In genomic region chr3:58209933-58210332, GRCh38 we compare ENCODE assay signal across 16 cellular contexts. TPM values are rescaled to one million over a fixed set of nuclear protein-coding genes. Genes with fewer than 3 reads are reported as not detected.
DNase-seq lines count a peak whose midpoint lies in the region; ATAC-seq and TF ChIP-seq lines count a peak whose summit lies in the region.
"Had no signal": no experiment of that assay in that cellular context is flagged by ENCODE, and none has a peak within 500 bp of the region (broad histone marks: within the 10 kb centered on the region; RNA-seq: fewer than 3 reads in every experiment).

No MANE protein-coding gene starts in this region.

- H3K4me2 ChIP-seq in Loucy (ENCODE audit: low read depth, low read length, poor library complexity, severe bottlenecking) (peak overlapping the region; percentile 13), GM23248 (ENCODE audit: unreplicated experiment) (no peak overlapping the region)

- H3K27me3 ChIP-seq in Loucy (ENCODE audit: insufficient read depth, low read length, poor library complexity, severe bottlenecking) (no peaks in the 10 kb centered on the region), liver (ENCODE audit: control insufficient read depth in 4 of 4, insufficient read depth in 4 of 4, low read length in 3 of 4) (no peaks in the 10 kb centered on the region), spleen (replicated peaks in 1 of 7) (no peaks in the 10 kb centered on the region), HAP-1 (ENCODE audit: low read depth) (peaks cover 10% of the 10 kb centered on the region), GM23248 (replicated peaks; ENCODE audit: insufficient read depth) (no peaks in the 10 kb centered on the region; the same call in 1 of the 2 replicates)

- H3K36me3 Mint-ChIP-seq in activated T-helper 2 cell treated with anti-CD3 and anti-CD28 coated beads, Interferon-gamma antibody, Interleukin-2, Interleukin-4, amounts not matched to agents 10 μg/mL and 5 μg/mL and 100 μg/mL, durations not matched to agents 14 hours and 24 hours and 36 hours (ENCODE audit: low read depth): no peaks in the 10 kb centered on the region

- in situ Hi-C loops in HAP-1 (cut with MboI; ENCODE audit: low sequenced_read_pairs) (no loop called here), GM23248 (cut with MboI) (no loop called here)

- H3K9me3 Mint-ChIP-seq in activated T-helper 2 cell treated with anti-CD3 and anti-CD28 coated beads, Interferon-gamma antibody, Interleukin-2, Interleukin-4, amounts not matched to agents 10 μg/mL and 5 μg/mL and 100 μg/mL, durations not matched to agents 14 hours and 24 hours and 36 hours: no peaks in the 10 kb centered on the region

- no peak for ATAC-seq in HG03097 (IDR thresholded peaks at IDR 0.05; ENCODE audit: low FRiP score, unreplicated experiment)
- ATAC-seq: Right ventricle myocardium inferior had no signal

- H4K20me1 ChIP-seq in Loucy (ENCODE audit: insufficient read depth, low read length, poor library complexity, severe bottlenecking) (no peaks in the 10 kb centered on the region), GM23248 (ENCODE audit: insufficient read depth) (no peaks in the 10 kb centered on the region)

- H3K4me3 Mint-ChIP-seq in activated T-helper 2 cell treated with anti-CD3 and anti-CD28 coated beads, Interferon-gamma antibody, Interleukin-2, Interleukin-4, amounts not matched to agents 10 μg/mL and 5 μg/mL and 100 μg/mL, durations not matched to agents 14 hours and 24 hours and 36 hours (ENCODE audit: low read depth): no peak overlapping the region

- peak overlapping the region; percentile 56; the same call in 1 of the 2 replicates for H2AFZ ChIP-seq in Loucy (ENCODE audit: low read length)
- H2AFZ ChIP-seq in GM23248: no peak overlapping the region

- TF ChIP-seq RAD21 in liver (IDR thresholded peaks at IDR 0.05): no peak

- intact Hi-C loops in activated T-helper 2 cell treated with anti-CD3 and anti-CD28 coated beads, Interferon-gamma antibody, Interleukin-2, Interleukin-4, amounts not matched to agents 10 μg/mL and 5 μg/mL and 100 μg/mL, durations not matched to agents 14 hours and 24 hours and 36 hours (cut with micrococcal nuclease): no loop called here
- intact Hi-C loops in spleen (cut with DNase I; ENCODE audit: low total_unique reads): no loop called here

- peaks cover 14% of the 10 kb centered on the region for H3K27me3 Mint-ChIP-seq in activated T-helper 2 cell treated with anti-CD3 and anti-CD28 coated beads, Interferon-gamma antibody, Interleukin-2, Interleukin-4, amounts not matched to agents 10 μg/mL and 5 μg/mL and 100 μg/mL, durations not matched to agents 14 hours and 24 hours and 36 hours (ENCODE audit: low read depth)

- TF ChIP-seq POLR2A in spleen (IDR thresholded peaks at IDR 0.05): no peak

- peaks cover 2% of the 10 kb centered on the region for H3K4me1 ChIP-seq in Loucy (ENCODE audit: insufficient read depth, low read length, poor library complexity, severe bottlenecking)
- H3K4me1 ChIP-seq in liver (ENCODE audit: control insufficient read depth in 4 of 4, insufficient read depth in 4 of 4, low read length in 3 of 4): peaks cover 4 to 24% (median 17%) of the 10 kb centered on the region in 4 donors
- peaks cover 8 to 63% (median 34%) of the 10 kb centered on the region in 6 donors for H3K4me1 ChIP-seq in spleen
- H3K4me1 ChIP-seq in HAP-1: no peaks in the 10 kb centered on the region
- peaks cover 6% of the 10 kb centered on the region for H3K4me1 ChIP-seq in GM23248 (ENCODE audit: insufficient read depth)

- H3K9me3 ChIP-seq in Loucy (ENCODE audit: insufficient read depth, low read depth, low read length): no peaks in the 10 kb centered on the region
- no peaks in the 10 kb centered on the region for H3K9me3 ChIP-seq in liver (ENCODE audit: control insufficient read depth in 4 of 4, low read length in 3 of 4)
- no peaks in the 10 kb centered on the region for H3K9me3 ChIP-seq in spleen
- H3K9me3 ChIP-seq in HAP-1: no peaks in the 10 kb centered on the region
- H3K9me3 ChIP-seq in GM23248 (ENCODE audit: low read depth): no peaks in the 10 kb centered on the region

- no peak overlapping the region for H3K4me3 ChIP-seq in Loucy (ENCODE audit: low read length, poor library complexity, severe bottlenecking)
- H3K4me3 ChIP-seq in liver (ENCODE audit: low read depth in 1 of 3, low read length in 3 of 3): peak overlapping the region in 2 of 3 donors; percentile 22 to 30
- peak overlapping the region in 7 of 8 donors; percentile 10 to 56 (median 26) for H3K4me3 ChIP-seq in spleen
- H3K4me3 ChIP-seq in HAP-1: no peak overlapping the region
- no peak overlapping the region for H3K4me3 ChIP-seq in GM23248

- H3K27ac Mint-ChIP-seq in activated T-helper 2 cell treated with anti-CD3 and anti-CD28 coated beads, Interferon-gamma antibody, Interleukin-2, Interleukin-4, amounts not matched to agents 10 μg/mL and 5 μg/mL and 100 μg/mL, durations not matched to agents 14 hours and 24 hours and 36 hours: peak overlapping the region; percentile 8

- 56% methylated on average over 3 of the region's 3 CpGs for WGBS in liver
- 57 to 96% (median 80%) methylated on average over 3 of the region's 3 CpGs for WGBS in spleen, 5 donors
- 83 to 84% methylated on average over 3 of the region's 3 CpGs for WGBS in GM23248 (ENCODE audit: low coverage in 1 of 2, low lambda C conversion rate in 2 of 2, missing lambda C conversion rate in 2 of 2), 2 experiments

- H3K9me2 ChIP-seq in Loucy (replicated peaks; ENCODE audit: low read depth, low read length) (no peaks in the 10 kb centered on the region), GM23248 (ENCODE audit: insufficient read depth) (no peaks in the 10 kb centered on the region)

- H3K9ac ChIP-seq in Loucy (ENCODE audit: low read depth, low read length, poor library complexity, severe bottlenecking) (no peak overlapping the region), liver (ENCODE audit: low read depth in 1 of 2, low read length in 2 of 2) (peak overlapping the region in 1 of 2 donors; percentile 26), GM23248 (no peak overlapping the region)

- DNase-seq in activated T-helper 2 cell treated with anti-CD3 and anti-CD28 coated beads, Interferon-gamma antibody, Interleukin-2, Interleukin-4, amounts not matched to agents 10 μg/mL and 5 μg/mL and 100 μg/mL, durations not matched to agents 14 hours and 24 hours and 36 hours (ENCODE audit: low spot score): no peak
- DNase-seq in spleen (no peak), HAP-1 (ENCODE audit: low spot score in 2 of 2) (no peak), caudate nucleus (lab: John Stamatoyannopoulos, UW) (no peak), GM23248 (no peak)
- DNase-seq: DMS79, KBM-7, NCI-H1105 treated with DMSO at 0.1 percent for 48 hours, NCI-H1694, NCI-H2081 treated with DMSO at 0.1 percent for 48 hours, NCI-H446 treated with DMSO at 0.1 percent for 48 hours had no signal

- peaks cover 31% of the 10 kb centered on the region for H3K4me1 Mint-ChIP-seq in activated T-helper 2 cell treated with anti-CD3 and anti-CD28 coated beads, Interferon-gamma antibody, Interleukin-2, Interleukin-4, amounts not matched to agents 10 μg/mL and 5 μg/mL and 100 μg/mL, durations not matched to agents 14 hours and 24 hours and 36 hours (ENCODE audit: low read depth)

- no peaks in the 10 kb centered on the region for H3K36me3 ChIP-seq in Loucy (ENCODE audit: insufficient read depth, low read length)
- no peaks in the 10 kb centered on the region for H3K36me3 ChIP-seq in liver (ENCODE audit: control insufficient read depth in 4 of 4, insufficient read depth in 3 of 4, low read depth in 1 of 4, low read length in 3 of 4)
- peaks cover 0 to 8% (median 0%) of the 10 kb centered on the region in 6 donors for H3K36me3 ChIP-seq in spleen
- H3K36me3 ChIP-seq in HAP-1 (replicated peaks): no peaks in the 10 kb centered on the region
- H3K36me3 ChIP-seq in GM23248 (ENCODE audit: low read depth): no peaks in the 10 kb centered on the region

- H3F3A ChIP-seq in Loucy (ENCODE audit: low read depth): no peaks in the 10 kb centered on the region
- no peaks in the 10 kb centered on the region for H3F3A ChIP-seq in GM23248 (ENCODE audit: insufficient read depth)

- H3K79me2 ChIP-seq in Loucy (ENCODE audit: insufficient read depth, low read length) (no peaks in the 10 kb centered on the region), GM23248 (ENCODE audit: insufficient read depth) (no peaks in the 10 kb centered on the region)

- TF ChIP-seq CTCF in Loucy (conservative IDR thresholded peaks at IDR 0.05; ENCODE audit: low read length) (no peak), liver (IDR thresholded peaks at IDR 0.05; ENCODE audit: low read depth, low read length, missing input control) (no peak), spleen (IDR thresholded peaks at IDR 0.05 in 8 of 11, conservative IDR thresholded peaks at IDR 0.05 in 3 of 11) (no peak)

- H3K27ac ChIP-seq in liver (ENCODE audit: low read depth in 1 of 2, low read length in 2 of 2): no peak overlapping the region
- peak overlapping the region in 6 of 8 donors; percentile 52 to 74 (median 56) for H3K27ac ChIP-seq in spleen
- no peak overlapping the region for H3K27ac ChIP-seq in caudate nucleus (ENCODE audit: low read depth, low read length)
- H3K27ac ChIP-seq in GM23248: no peak overlapping the region
- H3K27ac ChIP-seq: C4-2B had no signal

TF ChIP-seq in liver, 16 proteins besides CTCF, POLR2A, EP300 and RAD21 (continues in another document):
- TF ChIP-seq SP1 (IDR thresholded peaks at IDR 0.05): no peak

RNA-seq across cellular contexts. Expression of gene DNASE1L3, which starts 0.8 kb away (rescaled TPM):
- total RNA-seq in activated T-helper 2 cell treated with anti-CD3 and anti-CD28 coated beads, Interferon-gamma antibody, Interleukin-2, Interleukin-4, amounts not matched to agents 10 μg/mL and 5 μg/mL and 100 μg/mL, durations not matched to agents 14 hours and 24 hours and 36 hours: not detected in 2 replicates
- total RNA-seq in liver (100 to 1,000 TPM in 1 of 2 donors, 10 to 100 TPM in 1; 76.1 to 162 TPM), spleen (100 to 1,000 TPM in 6 of 7 donors, 10 to 100 TPM in 1; 64.7 to 245 (median 172) TPM)
- polyA plus RNA-seq in liver (100 to 1,000 TPM in 1 of 2 donors, 10 to 100 TPM in 1; 94.5 to 201 TPM), spleen (100 to 1,000 TPM in 1 of 3 donors, 10 to 100 TPM in 2; 52.1 to 102 (median 52.9) TPM), GM23248 (2016; fragmentation: Nextera tagmentation; extraction: Ambion mirVana) (not detected in 2 replicates)
- total RNA-seq in GM23248 (2014; rRNA removed; shearing (Covaris generic)): not detected in 2 replicates

RNA-seq across cellular contexts. Expression of gene ABHD6, which starts 27.7 kb away (rescaled TPM):
- total RNA-seq in activated T-helper 2 cell treated with anti-CD3 and anti-CD28 coated beads, Interferon-gamma antibody, Interleukin-2, Interleukin-4, amounts not matched to agents 10 μg/mL and 5 μg/mL and 100 μg/mL, durations not matched to agents 14 hours and 24 hours and 36 hours: 26.4 and 28.2 TPM in 2 replicates
- 10 to 100 TPM; 19.8 to 60.9 TPM for total RNA-seq in liver
- 10 to 100 TPM; 36.5 to 40.1 TPM for polyA plus RNA-seq in liver
- 10 to 100 TPM; 42.9 to 79.9 (median 59.8) TPM for total RNA-seq in spleen
- 10 to 100 TPM; 17.2 to 39.3 (median 34.9) TPM for polyA plus RNA-seq in spleen
- total RNA-seq in GM23248 (2014; rRNA removed; shearing (Covaris generic)): 5.3 and 5.8 TPM in 2 replicates
- 4.4 and 4.8 TPM in 2 replicates for polyA plus RNA-seq in GM23248 (2016; fragmentation: Nextera tagmentation; extraction: Ambion mirVana)

Comparison
In these comparisons a context has a peak if more than half of its experiments do, and no peak if none do; other contexts are left out.
1. H3K4me3 ChIP-seq: peak in liver (2 of 3) and spleen (7 of 8); none in Loucy (single experiment), HAP-1 (single experiment) and GM23248 (single experiment).
2. H3K27ac ChIP-seq: peak in spleen (6 of 8); none in liver (0 of 2), caudate nucleus (single experiment) and GM23248 (single experiment).
3. RNA of gene DNASE1L3, which starts 0.8 kb away (total RNA-seq): 64.7 to 245 TPM in spleen and 76.1 to 162 TPM in liver; not detected in activated T-helper 2 cell treated with anti-CD3 and anti-CD28 coated beads, Interferon-gamma antibody, Interleukin-2, Interleukin-4, amounts not matched to agents 10 μg/mL and 5 μg/mL and 100 μg/mL, durations not matched to agents 14 hours and 24 hours and 36 hours and not detected in GM23248; every median in the first group is over 10 times any median in the second.